Comparison of ENCODE assay signal across 8 cellular contexts in the genomic region with DNA sequence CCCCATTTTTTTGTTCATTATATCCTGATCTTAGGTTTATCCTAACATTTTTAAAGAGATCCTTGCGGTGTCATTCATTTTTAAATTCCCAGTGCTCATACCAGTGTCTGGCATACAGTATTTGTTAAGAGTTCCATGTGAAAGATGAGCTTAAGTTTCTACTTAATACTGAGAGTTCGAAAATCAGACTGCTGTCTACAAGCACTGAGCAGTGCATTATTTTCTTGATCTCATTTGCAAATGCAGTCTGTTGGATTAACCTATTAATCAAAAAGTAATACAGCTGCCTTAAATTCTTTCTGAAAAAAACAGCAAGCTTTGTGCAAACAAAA. TPM values are rescaled to one million over a fixed set of nuclear protein-coding genes. Genes with fewer than 3 reads are reported as not detected.
DNase-seq lines count a peak whose midpoint lies in the region; ATAC-seq lines count a peak whose summit lies in the region.

No MANE protein-coding gene starts in this region.

- DNase-seq in activated CD4-positive, alpha-beta T cell treated with anti-CD3 and anti-CD28 coated beads, Interleukin-2, amount 10 ng/mL, durations not matched to agents 7 days and 5 days = no peak
- no peak for DNase-seq in activated CD4-positive, alpha-beta T cell treated with anti-CD3 and anti-CD28 coated beads for 4 hours
- no peak for DNase-seq in activated CD8-positive, alpha-beta T cell treated with anti-CD3 and anti-CD28 coated beads, Interleukin-2, amount 10 ng/mL, durations not matched to agents 7 days and 5 days
- no peak for DNase-seq in SHP77 treated with DMSO at 0.1 percent for 48 hours (lab: John Stamatoyannopoulos, UW)
- no peak for DNase-seq in T-helper 9 cell

- H3K27me3 Mint-ChIP-seq in activated CD4-positive, alpha-beta T cell treated with anti-CD3 and anti-CD28 coated beads, Interleukin-2, amount 10 ng/mL, durations not matched to agents 7 days and 5 days = no peaks in the 10 kb centered on the region
- H3K27me3 Mint-ChIP-seq in activated CD8-positive, alpha-beta T cell treated with anti-CD3 and anti-CD28 coated beads, Interleukin-2, amount 10 ng/mL, durations not matched to agents 7 days and 5 days (ENCODE audit: low read depth) = no peaks in the 10 kb centered on the region

- no peaks in the 10 kb centered on the region for H3K27me3 ChIP-seq in iPS-15b (ENCODE audit: control insufficient read depth, insufficient read depth, low read length)
- no peaks in the 10 kb centered on the region for H3K27me3 ChIP-seq in stomach smooth muscle (ENCODE audit: control insufficient read depth in 1 of 2, insufficient read depth in 2 of 2, low read length in 2 of 2)

- CTCF ChIA-PET in activated CD4-positive, alpha-beta T cell treated with anti-CD3 and anti-CD28 coated beads, Interleukin-2, amount 10 ng/mL, durations not matched to agents 7 days and 5 days (lab: Charles Lee) = interaction anchor here (0.8 to 1.4 kb wide), 3 partner anchors 9 to 16 kb away, joined by 3 to 5 read pairs (median 4); no protein-coding TSS in a partner anchor
- CTCF ChIA-PET in activated CD8-positive, alpha-beta T cell treated with anti-CD3 and anti-CD28 coated beads, Interleukin-2, amount 10 ng/mL, durations not matched to agents 7 days and 5 days (lab: Charles Lee) = interaction anchor here (0.7 to 1.6 kb wide), 6 partner anchors 10 to 127 kb away, joined by 3 to 10 read pairs (median 6); no protein-coding TSS in a partner anchor

- H3K36me3 Mint-ChIP-seq in activated CD4-positive, alpha-beta T cell treated with anti-CD3 and anti-CD28 coated beads, Interleukin-2, amount 10 ng/mL, durations not matched to agents 7 days and 5 days (ENCODE audit: low read depth) = peaks cover 5% of the 10 kb centered on the region
- H3K36me3 Mint-ChIP-seq in activated CD8-positive, alpha-beta T cell treated with anti-CD3 and anti-CD28 coated beads, Interleukin-2, amount 10 ng/mL, durations not matched to agents 7 days and 5 days (ENCODE audit: low read depth) = no peaks in the 10 kb centered on the region

- H3K4me3 ChIP-seq in iPS-15b (ENCODE audit: low read depth, low read length) (peak overlapping the region; percentile 91), stomach smooth muscle (ENCODE audit: low read length in 2 of 2) (peak overlapping the region; percentile 75 to 94)

- no peaks in the 10 kb centered on the region for H3K36me3 ChIP-seq in iPS-15b (ENCODE audit: control insufficient read depth, insufficient read depth, low read length)
- no peaks in the 10 kb centered on the region for H3K36me3 ChIP-seq in stomach smooth muscle (ENCODE audit: control insufficient read depth in 2 of 2, insufficient read depth in 2 of 2, low read length in 2 of 2)

- peak; percentile 28 for ATAC-seq in HG03064 (IDR thresholded peaks at IDR 0.05; ENCODE audit: low read depth, unreplicated experiment)
- peak; percentile 13 for ATAC-seq in activated CD8-positive, alpha-beta T cell treated with anti-CD3 and anti-CD28 coated beads, Interleukin-2, amount 10 ng/mL, durations not matched to agents 7 days and 5 days

- no peaks in the 10 kb centered on the region for H3K9me3 Mint-ChIP-seq in activated CD4-positive, alpha-beta T cell treated with anti-CD3 and anti-CD28 coated beads, Interleukin-2, amount 10 ng/mL, durations not matched to agents 7 days and 5 days
- H3K9me3 Mint-ChIP-seq in activated CD8-positive, alpha-beta T cell treated with anti-CD3 and anti-CD28 coated beads, Interleukin-2, amount 10 ng/mL, durations not matched to agents 7 days and 5 days (ENCODE audit: insufficient read depth) = no peaks in the 10 kb centered on the region

- H3K9me3 ChIP-seq in iPS-15b (ENCODE audit: control insufficient read depth, insufficient read depth, low read length) = no peaks in the 10 kb centered on the region
- H3K9me3 ChIP-seq in stomach smooth muscle (ENCODE audit: control insufficient read depth in 2 of 2, low read length in 2 of 2) = no peaks in the 10 kb centered on the region

- peak overlapping the region; percentile 94 for H3K4me3 Mint-ChIP-seq in activated CD4-positive, alpha-beta T cell treated with anti-CD3 and anti-CD28 coated beads, Interleukin-2, amount 10 ng/mL, durations not matched to agents 7 days and 5 days
- peak overlapping the region; percentile 95 for H3K4me3 Mint-ChIP-seq in activated CD8-positive, alpha-beta T cell treated with anti-CD3 and anti-CD28 coated beads, Interleukin-2, amount 10 ng/mL, durations not matched to agents 7 days and 5 days

- peaks cover 20% of the 10 kb centered on the region for H3K4me1 Mint-ChIP-seq in activated CD4-positive, alpha-beta T cell treated with anti-CD3 and anti-CD28 coated beads, Interleukin-2, amount 10 ng/mL, durations not matched to agents 7 days and 5 days
- peaks cover 16% of the 10 kb centered on the region for H3K4me1 Mint-ChIP-seq in activated CD8-positive, alpha-beta T cell treated with anti-CD3 and anti-CD28 coated beads, Interleukin-2, amount 10 ng/mL, durations not matched to agents 7 days and 5 days (ENCODE audit: low read depth)

- H3K9ac ChIP-seq in iPS-15b (ENCODE audit: low read depth, low read length) (peak overlapping the region; percentile 97), stomach smooth muscle (ENCODE audit: low read length in 2 of 2) (peak overlapping the region; percentile 86 to 87)

- peaks cover 2% of the 10 kb centered on the region for H3K4me1 ChIP-seq in iPS-15b (ENCODE audit: control insufficient read depth, insufficient read depth, low read length)
- no peaks in the 10 kb centered on the region for H3K4me1 ChIP-seq in stomach smooth muscle (ENCODE audit: control insufficient read depth, insufficient read depth, low read length)

- POLR2A ChIA-PET in activated CD4-positive, alpha-beta T cell treated with anti-CD3 and anti-CD28 coated beads, Interleukin-2, amount 10 ng/mL, durations not matched to agents 7 days and 5 days (lab: Charles Lee) = no interaction called here
- POLR2A ChIA-PET in activated CD8-positive, alpha-beta T cell treated with anti-CD3 and anti-CD28 coated beads, Interleukin-2, amount 10 ng/mL, durations not matched to agents 7 days and 5 days (lab: Charles Lee) = interaction anchor here (0.6 to 3.2 kb wide), 7 partner anchors 9 to 175 kb away, joined by 3 to 24 read pairs (median 4); a partner anchor contains a TSS

- H3K27ac ChIP-seq in stomach smooth muscle (ENCODE audit: low read length) = peak overlapping the region; percentile 78

- H3K27ac Mint-ChIP-seq in activated CD4-positive, alpha-beta T cell treated with anti-CD3 and anti-CD28 coated beads, Interleukin-2, amount 10 ng/mL, durations not matched to agents 7 days and 5 days = peak overlapping the region; percentile 93
- peak overlapping the region; percentile 91 for H3K27ac Mint-ChIP-seq in activated CD8-positive, alpha-beta T cell treated with anti-CD3 and anti-CD28 coated beads, Interleukin-2, amount 10 ng/mL, durations not matched to agents 7 days and 5 days

RNA-seq across cellular contexts. Expression of a gene that starts 0.7 kb away (rescaled TPM):
- 1 to 10 TPM; 8.2 to 8.3 TPM for total RNA-seq in activated CD4-positive, alpha-beta T cell treated with anti-CD3 and anti-CD28 coated beads, Interleukin-2, amount 10 ng/mL, durations not matched to agents 7 days and 5 days
- 10 to 100 TPM; 12.6 to 13.3 TPM for total RNA-seq in activated CD8-positive, alpha-beta T cell treated with anti-CD3 and anti-CD28 coated beads, Interleukin-2, amount 10 ng/mL, durations not matched to agents 7 days and 5 days

RNA-seq across cellular contexts. Expression of a gene that starts 31.8 kb away (rescaled TPM):
- 100 to 1,000 TPM; 138 to 143 TPM for total RNA-seq in activated CD4-positive, alpha-beta T cell treated with anti-CD3 and anti-CD28 coated beads, Interleukin-2, amount 10 ng/mL, durations not matched to agents 7 days and 5 days
- 100 to 1,000 TPM; 100 to 104 TPM for total RNA-seq in activated CD8-positive, alpha-beta T cell treated with anti-CD3 and anti-CD28 coated beads, Interleukin-2, amount 10 ng/mL, durations not matched to agents 7 days and 5 days

RNA-seq across cellular contexts. Expression of a gene that starts 43.9 kb away (rescaled TPM):
- total RNA-seq in activated CD4-positive, alpha-beta T cell treated with anti-CD3 and anti-CD28 coated beads, Interleukin-2, amount 10 ng/mL, durations not matched to agents 7 days and 5 days = under 1 TPM in 1 of 2 experiments, not detected in 1; 0.07 TPM
- not detected for total RNA-seq in activated CD8-positive, alpha-beta T cell treated with anti-CD3 and anti-CD28 coated beads, Interleukin-2, amount 10 ng/mL, durations not matched to agents 7 days and 5 days
